In the genomic region with DNA sequence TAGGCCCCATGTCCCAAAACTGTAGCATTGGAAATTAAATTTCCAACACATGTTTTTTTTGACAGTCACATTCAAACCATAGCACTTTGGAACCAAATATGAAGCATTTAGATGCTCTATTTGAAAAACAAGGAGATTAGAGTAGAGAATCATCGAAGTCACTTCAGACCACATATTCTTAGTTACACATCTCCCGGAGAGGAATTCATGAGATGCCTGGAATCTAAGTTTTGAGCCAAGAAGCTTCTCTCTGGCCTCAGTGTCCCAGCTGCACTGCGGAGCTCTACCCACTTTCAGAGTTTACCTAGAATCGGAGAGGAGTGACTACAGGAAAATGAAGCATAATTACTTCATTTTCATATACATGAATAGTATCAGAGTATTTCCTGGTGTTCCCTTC, we compare ENCODE assay signal across 18 cellular contexts.
"Had no signal": no experiment of that assay in that cellular context is flagged by ENCODE, and none has a peak within 500 bp of the region (broad histone marks: within the 10 kb centered on the region; RNA-seq: fewer than 3 reads in every experiment).

No MANE protein-coding gene starts in this region.

- H3K4me3 Mint-ChIP-seq: activated CD8-positive, alpha-beta memory T cell treated with anti-CD3 and anti-CD28 coated beads, Interleukin-2, amount 10 ng/mL, durations not matched to agents 7 days and 5 days; activated naive CD4-positive, alpha-beta T cell treated with anti-CD3 and anti-CD28 coated beads, Interleukin-2, amount 50 U/mL, for 24 hours; activated T-cell treated with anti-CD3 and anti-CD28 coated beads, Interleukin-2, amount 50 U/mL, for 24 hours; effector memory CD8-positive, alpha-beta T cell; naive thymus-derived CD8-positive, alpha-beta T cell; stimulated activated naive B cell treated with anti-CD40 and anti-IgM and Interleukin-4, amounts not matched to agents 10 μg/mL and 1 μg/mL and 100 μg/mL, for 72 hours had no signal

- DNase-seq: activated CD4-positive, alpha-beta T cell treated with anti-CD3 and anti-CD28 coated beads, Interleukin-2, amount 50 U/mL, for 4 hours; activated CD8-positive, alpha-beta memory T cell treated with anti-CD3 and anti-CD28 coated beads, Interleukin-2, amount 10 ng/mL, durations not matched to agents 7 days and 5 days; activated effector memory CD4-positive, alpha-beta T cell treated with Interleukin-2 at 50 U/mL for 16 hours; activated T-cell treated with anti-CD3 and anti-CD28 coated beads, Interleukin-2, amount 50 U/mL, for 24 hours; cortex of kidney; effector memory CD8-positive, alpha-beta T cell; hippocampal formation; lower lobe of right lung; naive thymus-derived CD8-positive, alpha-beta T cell; nucleus accumbens; right lobe of liver; stimulated activated CD4-positive, alpha-beta T cell treated with anti-CD3 and anti-CD28 coated beads, Interleukin-2, amount 100 ng/mL, for 24 hours; stimulated activated naive B cell treated with anti-CD40 and anti-IgM and Interleukin-4, amounts not matched to agents 10 μg/mL and 1 μg/mL and 100 μg/mL, for 72 hours had no signal

- H3K27ac Mint-ChIP-seq: activated CD8-positive, alpha-beta memory T cell treated with anti-CD3 and anti-CD28 coated beads, Interleukin-2, amount 10 ng/mL, durations not matched to agents 7 days and 5 days; activated naive CD4-positive, alpha-beta T cell treated with anti-CD3 and anti-CD28 coated beads, Interleukin-2, amount 50 U/mL, for 24 hours; activated T-cell treated with anti-CD3 and anti-CD28 coated beads, Interleukin-2, amount 50 U/mL, for 24 hours; effector memory CD8-positive, alpha-beta T cell; stimulated activated naive B cell treated with anti-CD40 and anti-IgM and Interleukin-4, amounts not matched to agents 10 μg/mL and 1 μg/mL and 100 μg/mL, for 72 hours had no signal

- H3K9me3 Mint-ChIP-seq: activated naive CD4-positive, alpha-beta T cell treated with anti-CD3 and anti-CD28 coated beads, Interleukin-2, amount 50 U/mL, for 24 hours; activated T-cell treated with anti-CD3 and anti-CD28 coated beads, Interleukin-2, amount 50 U/mL, for 24 hours; effector memory CD8-positive, alpha-beta T cell; naive thymus-derived CD8-positive, alpha-beta T cell; stimulated activated naive B cell treated with anti-CD40 and anti-IgM and Interleukin-4, amounts not matched to agents 10 μg/mL and 1 μg/mL and 100 μg/mL, for 72 hours had no signal

- H3K27me3 ChIP-seq: cardiac muscle cell, right lobe of liver, tibial nerve had no signal

- H3K4me1 Mint-ChIP-seq: activated CD8-positive, alpha-beta memory T cell treated with anti-CD3 and anti-CD28 coated beads, Interleukin-2, amount 10 ng/mL, durations not matched to agents 7 days and 5 days; stimulated activated naive B cell treated with anti-CD40 and anti-IgM and Interleukin-4, amounts not matched to agents 10 μg/mL and 1 μg/mL and 100 μg/mL, for 72 hours had no signal

- H3K27me3 Mint-ChIP-seq: activated naive CD4-positive, alpha-beta T cell treated with anti-CD3 and anti-CD28 coated beads, Interleukin-2, amount 50 U/mL, for 24 hours; activated T-cell treated with anti-CD3 and anti-CD28 coated beads, Interleukin-2, amount 50 U/mL, for 24 hours; naive thymus-derived CD8-positive, alpha-beta T cell; stimulated activated naive B cell treated with anti-CD40 and anti-IgM and Interleukin-4, amounts not matched to agents 10 μg/mL and 1 μg/mL and 100 μg/mL, for 72 hours had no signal

- H3K36me3 ChIP-seq: cardiac muscle cell, lower lobe of right lung, prostate gland, right lobe of liver, tibial nerve had no signal

- H3K27ac ChIP-seq: cardiac muscle cell, lower lobe of right lung, prostate gland, tibial nerve had no signal

- ATAC-seq: activated CD4-positive, CD25-positive, alpha-beta regulatory T cell treated with anti-CD3 and anti-CD28 coated beads, Interleukin-2, amount 50 U/mL, for 24 hours; activated CD8-positive, alpha-beta memory T cell treated with anti-CD3 and anti-CD28 coated beads, Interleukin-2, amount 10 ng/mL, durations not matched to agents 7 days and 5 days; effector memory CD8-positive, alpha-beta T cell; naive thymus-derived CD8-positive, alpha-beta T cell; right lobe of liver; stimulated activated naive B cell treated with anti-CD40 and anti-IgM and Interleukin-4, amounts not matched to agents 10 μg/mL and 1 μg/mL and 100 μg/mL, for 72 hours had no signal

- H3K4me3 ChIP-seq: cardiac muscle cell, lower lobe of right lung, prostate gland, right lobe of liver, tibial nerve had no signal

- H3K36me3 Mint-ChIP-seq: activated CD8-positive, alpha-beta memory T cell treated with anti-CD3 and anti-CD28 coated beads, Interleukin-2, amount 10 ng/mL, durations not matched to agents 7 days and 5 days; activated naive CD4-positive, alpha-beta T cell treated with anti-CD3 and anti-CD28 coated beads, Interleukin-2, amount 50 U/mL, for 24 hours; naive thymus-derived CD8-positive, alpha-beta T cell; stimulated activated naive B cell treated with anti-CD40 and anti-IgM and Interleukin-4, amounts not matched to agents 10 μg/mL and 1 μg/mL and 100 μg/mL, for 72 hours had no signal
